Comparison of ENCODE assay signal across 19 cellular contexts in the genomic region with DNA sequence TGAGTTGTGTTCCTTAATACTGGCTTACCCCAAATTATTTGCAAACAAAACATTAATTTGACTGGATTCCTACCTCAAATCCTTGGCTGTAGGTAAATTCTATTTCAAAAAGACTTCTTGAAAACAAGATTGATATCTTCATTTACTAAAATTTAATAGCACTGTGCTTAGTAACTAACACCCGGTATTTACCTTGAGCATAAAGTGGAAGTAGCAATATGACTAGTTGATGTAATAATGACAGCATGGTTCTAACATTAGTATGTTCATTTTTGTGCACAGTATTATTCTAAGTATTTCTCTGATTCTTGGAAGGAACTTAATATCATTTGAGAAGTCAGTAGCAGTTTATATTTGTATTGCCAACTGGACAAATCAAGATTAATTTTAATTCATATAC.
DNase-seq lines count a peak whose midpoint lies in the region; ATAC-seq, FAIRE-seq and TF ChIP-seq lines count a peak whose summit lies in the region.
"Had no signal": no experiment of that assay in that cellular context is flagged by ENCODE, and none has a peak within 500 bp of the region (broad histone marks: within the 10 kb centered on the region; RNA-seq: fewer than 3 reads in every experiment).

No MANE protein-coding gene starts in this region.

- CTCF ChIA-PET in OCI-LY7 (lab: Charles Lee; ENCODE audit: unreplicated experiment), result no interaction called here

- no peak overlapping the region for H2AFZ ChIP-seq in OCI-LY7 (ENCODE audit: low read length)

- FAIRE-seq in GM12891 (lab: Jason Lieb, UNC), result peak; percentile 81

- ATAC-seq in GM19395 (IDR thresholded peaks at IDR 0.05; ENCODE audit: unreplicated experiment), result peak; percentile 45
- ATAC-seq in HG03432 (IDR thresholded peaks at IDR 0.05; ENCODE audit: unreplicated experiment), result peak; percentile 51
- ATAC-seq: activated naive CD4-positive, alpha-beta T cell treated with anti-CD3 and anti-CD28 coated beads, Interleukin-2, amount 50 U/mL, for 72 hours had no signal

- TF ChIP-seq POLR2A in GM12891 (IDR thresholded peaks at IDR 0.05; ENCODE audit: low read depth, low read length) (no peak), adrenal gland (IDR thresholded peaks at IDR 0.05) (no peak)

- H3K9me3 ChIP-seq in OCI-LY7 (ENCODE audit: low read length) (no peaks in the 10 kb centered on the region), adrenal gland (replicated peaks in 1 of 3) (no peaks in the 10 kb centered on the region)
- H3K9me3 ChIP-seq: upper lobe of left lung had no signal

- no peak overlapping the region for H3K4me3 ChIP-seq in OCI-LY7 (ENCODE audit: low read depth, low read length, poor library complexity, severe bottlenecking)
- peak overlapping the region in 1 of 4 donors; percentile 31 for H3K4me3 ChIP-seq in adrenal gland
- H3K4me3 ChIP-seq: upper lobe of left lung had no signal

- POLR2A ChIA-PET in OCI-LY7 (lab: Charles Lee), result no interaction called here

- DNase-seq in GM12891 (ENCODE audit: insufficient read length, low spot score), result no peak
- DNase-seq in iris pigment epithelial cell (ENCODE audit: low read depth), result peak; percentile 12
- no peak for DNase-seq in UCSD-AML1 (lab: John Stamatoyannopoulos, UW; ENCODE audit: unreplicated experiment)
- DNase-seq in OCI-LY7 (ENCODE audit: low spot score), result no peak
- DNase-seq in KBM-7, result no peak
- no peak for DNase-seq in adrenal gland
- DNase-seq: activated CD4-positive, alpha-beta T cell treated with anti-CD3 and anti-CD28 coated beads for 4 hours; activated CD8-positive, alpha-beta memory T cell treated with anti-CD3 and anti-CD28 coated beads, Interleukin-2, amount 50 U/mL, for 48 hours; AML-193; caudate nucleus; GF-D8; immature natural killer cell; mesendoderm; SHP77 treated with DMSO at 0.1 percent for 48 hours; stimulated activated CD4-positive, alpha-beta T cell treated with anti-CD3 and anti-CD28 coated beads, Interleukin-4, amount 100 ng/mL, for 4 hours; upper lobe of left lung had no signal

- no peaks in the 10 kb centered on the region for H3K27me3 ChIP-seq in adrenal gland
- H3K27me3 ChIP-seq: upper lobe of left lung had no signal

- no peaks in the 10 kb centered on the region for H3K79me2 ChIP-seq in OCI-LY7 (ENCODE audit: insufficient read depth, low read depth, low read length)

- 53 to 81% (median 61%) methylated on average over 1 of the region's 1 CpG for WGBS in adrenal gland, 4 donors

- in situ Hi-C loops in KBM-7 (cut with MboI; ENCODE audit: low pct_unique_long_range_greater_than_20kb, low sequenced_read_pairs), result no loop called here

- no peaks in the 10 kb centered on the region for H3K4me1 ChIP-seq in OCI-LY7 (ENCODE audit: insufficient read depth, low read length, poor library complexity, severe bottlenecking)
- H3K4me1 ChIP-seq in adrenal gland (replicated peaks in 1 of 2), result peaks cover 0 to 21% of the 10 kb centered on the region in 2 donors

- intact Hi-C loops in OCI-LY7 (cut with micrococcal nuclease; ENCODE audit: unreplicated experiment), result no loop called here
- intact Hi-C loops in adrenal gland (cut with DNase I), result no loop called here

- no peaks in the 10 kb centered on the region for H4K20me1 ChIP-seq in OCI-LY7 (ENCODE audit: insufficient read depth, low read length)

- peaks cover 3% of the 10 kb centered on the region; the same call in 1 of the 2 replicates for H3K36me3 ChIP-seq in OCI-LY7 (ENCODE audit: insufficient read depth, low read length)
- no peaks in the 10 kb centered on the region for H3K36me3 ChIP-seq in adrenal gland (replicated peaks in 1 of 2)

- no peaks in the 10 kb centered on the region for H3K9me2 ChIP-seq in OCI-LY7 (ENCODE audit: insufficient read depth, low read length)

- no TSS peak for BruUV-seq in OCI-LY7 (replicated peaks; lab: Mats Ljungman, UMichigan)

- H3K4me2 ChIP-seq in OCI-LY7 (ENCODE audit: low read length), result no peak overlapping the region

- TF ChIP-seq CTCF in OCI-LY7 (conservative IDR thresholded peaks at IDR 0.05; ENCODE audit: low read length), result no peak
- no peak for TF ChIP-seq CTCF in adrenal gland (IDR thresholded peaks at IDR 0.05)

- no peak overlapping the region for H3K27ac ChIP-seq in OCI-LY7 (ENCODE audit: low read depth, low read length, poor library complexity, severe bottlenecking)
- H3K27ac ChIP-seq in adrenal gland, result peak overlapping the region in 1 of 5 donors; percentile 69
- H3K27ac ChIP-seq: upper lobe of left lung had no signal

TF ChIP-seq in GM12891, 5 proteins besides CTCF, POLR2A, EP300 and RAD21:
- TF ChIP-seq TAF1 (IDR thresholded peaks at IDR 0.05; ENCODE audit: low read depth, low read length) (no peak), PAX5 (IDR thresholded peaks at IDR 0.05; ENCODE audit: insufficient read depth, low read length, severe bottlenecking) (no peak), POU2F2 (IDR thresholded peaks at IDR 0.05; ENCODE audit: low read depth, low read length) (no peak), POLR2AphosphoS5 (IDR thresholded peaks at IDR 0.05; ENCODE audit: low read depth, low read length) (no peak), SPI1 (IDR thresholded peaks at IDR 0.05; ENCODE audit: low read depth, low read length) (no peak)
